ENCODE assay signal across 23 cellular contexts in genomic region chr11:65623852-65624616, GRCh38. TPM values are rescaled to one million over a fixed set of nuclear protein-coding genes. Genes with fewer than 3 reads are reported as not detected.
DNase-seq lines count a peak whose midpoint lies in the region; ATAC-seq and TF ChIP-seq lines count a peak whose summit lies in the region.
"Had no signal": no experiment of that assay in that cellular context is flagged by ENCODE, and none has a peak within 500 bp of the region (broad histone marks: within the 10 kb centered on the region; RNA-seq: fewer than 3 reads in every experiment).

No MANE protein-coding gene starts in this region.

- no peaks in the 10 kb centered on the region for H3K27me3 ChIP-seq in IMR-90 (ENCODE audit: control insufficient read depth, insufficient read depth, low read length)
- peaks cover 0 to 1% (median 0%) of the 10 kb centered on the region in 3 experiments for H3K27me3 ChIP-seq in neuronal stem cell (ENCODE audit: control insufficient read depth in 3 of 3, insufficient read depth in 3 of 3, low read depth in 1 of 3, low read length in 3 of 3)

- TF ChIP-seq CTCF in IMR-90 (conservative IDR thresholded peaks at IDR 0.05; ENCODE audit: low read depth, low read length), result no peak

- H2AK9ac ChIP-seq in IMR-90 (replicated peaks; ENCODE audit: low read depth, low read length, poor library complexity), result peak overlapping the region; percentile 62

- ATAC-seq in IMR-90 (ENCODE audit: low read depth) (no peak), GM21529 (IDR thresholded peaks at IDR 0.05; ENCODE audit: unreplicated experiment) (no peak)
- ATAC-seq: HCT116, SK-N-SH treated with all-trans-retinoic acid at 6 μM for 48 hours had no signal

- H3K27ac Mint-ChIP-seq in activated T-cell treated with anti-CD3 and anti-CD28 coated beads, Interleukin-2, amount 50 U/mL, for 24 hours, result peak overlapping the region; percentile 26

- no peak overlapping the region for H3K14ac ChIP-seq in IMR-90 (replicated peaks; ENCODE audit: low read depth, low read length)
- H3K14ac ChIP-seq in neuronal stem cell (ENCODE audit: low read length), result no peak overlapping the region

- H3K4me2 ChIP-seq in IMR-90 (ENCODE audit: low read depth, low read length), result no peak overlapping the region
- H3K4me2 ChIP-seq in neuronal stem cell (ENCODE audit: insufficient read depth, low read length, poor library complexity, severe bottlenecking), result no peak overlapping the region

- H4K91ac ChIP-seq in IMR-90 (ENCODE audit: insufficient read depth, low read depth, low read length) (no peak overlapping the region), neuronal stem cell (ENCODE audit: low read depth, low read length, poor library complexity) (no peak overlapping the region)

- H3K4ac ChIP-seq in IMR-90 (ENCODE audit: low read depth, low read length) (no peak overlapping the region), neuronal stem cell (ENCODE audit: low read length) (no peak overlapping the region)

- H2AK5ac ChIP-seq in IMR-90 (ENCODE audit: low read depth, low read length) (no peak overlapping the region), neuronal stem cell (ENCODE audit: low read depth, low read length) (no peak overlapping the region)

- no peak overlapping the region for H3K56ac ChIP-seq in IMR-90 (ENCODE audit: extremely low read depth, insufficient read depth, low read length)

- dilution Hi-C loops in IMR-90 (cut with HindIII; ENCODE audit: low sequenced_read_pairs, unreplicated experiment), result no loop called here

- intact Hi-C loops in IMR-90 (cut with micrococcal nuclease), result no loop called here

- H3K9me3 ChIP-seq in IMR-90 (ENCODE audit: control insufficient read depth, insufficient read depth, low read length) (no peaks in the 10 kb centered on the region), neuronal stem cell (replicated peaks in 1 of 2; ENCODE audit: control insufficient read depth in 2 of 2, insufficient read depth in 1 of 2, low read depth in 1 of 2, low read length in 2 of 2) (peaks cover 0 to 2% of the 10 kb centered on the region in 2 donors)

- H3K27ac ChIP-seq in IMR-90 (ENCODE audit: insufficient read depth, low read length), result no peak overlapping the region
- H3K27ac ChIP-seq in neuronal stem cell (replicated peaks; ENCODE audit: low read length), result no peak overlapping the region
- H3K27ac ChIP-seq: 22Rv1, C4-2B had no signal

- H2BK15ac ChIP-seq in IMR-90 (ENCODE audit: low read depth, low read length), result no peak overlapping the region
- H2BK15ac ChIP-seq in neuronal stem cell (ENCODE audit: low read length), result no peak overlapping the region

- no peak overlapping the region for H3K4me3 Mint-ChIP-seq in activated T-cell treated with anti-CD3 and anti-CD28 coated beads, Interleukin-2, amount 50 U/mL, for 24 hours

- peak overlapping the region; percentile 32 for H2AFZ ChIP-seq in IMR-90 (replicated peaks; ENCODE audit: low read length, poor library complexity)
- no peak overlapping the region for H2AFZ ChIP-seq in neuronal stem cell (ENCODE audit: low read length)

- H4K20me1 ChIP-seq in IMR-90 (ENCODE audit: insufficient read depth, low read length), result peaks cover 3% of the 10 kb centered on the region

- no peak overlapping the region for H2BK12ac ChIP-seq in neuronal stem cell (ENCODE audit: low read length)

- H3K23ac ChIP-seq in IMR-90 (ENCODE audit: low read depth, low read length) (no peak overlapping the region), neuronal stem cell (ENCODE audit: low read depth, low read length, poor library complexity) (no peak overlapping the region)

- H3K18ac ChIP-seq in IMR-90 (ENCODE audit: low read depth, low read length), result no peak overlapping the region
- no peak overlapping the region for H3K18ac ChIP-seq in neuronal stem cell (ENCODE audit: low read length)

- H3K9me1 ChIP-seq in IMR-90 (ENCODE audit: insufficient read depth, low read length), result no peaks in the 10 kb centered on the region

- H3K79me1 ChIP-seq in IMR-90 (ENCODE audit: low read depth in 1 of 2, low read length in 2 of 2), result peaks cover 16 to 20% of the 10 kb centered on the region in 2 experiments; a peak in 3 of 4 replicates
- H3K79me1 ChIP-seq in neuronal stem cell (ENCODE audit: low read depth, low read length), result peaks cover 8% of the 10 kb centered on the region

- 100% methylated on average over 4 of the region's 25 CpGs; no CpG with 5 or more reads in 1 of the 2 experiments for WGBS in IMR-90 (ENCODE audit: extremely low coverage in 2 of 2, insufficient read length in 1 of 2), 2 experiments
- no CpG with 5 or more reads among the region's 25 CpGs for WGBS in neuronal stem cell (ENCODE audit: extremely low coverage in 2 of 2, insufficient read length in 2 of 2, insufficient replicate concordance in 1 of 2), 2 donors

- H4K8ac ChIP-seq in IMR-90 (ENCODE audit: low read depth in 2 of 2, low read length in 2 of 2) (no peak overlapping the region), neuronal stem cell (ENCODE audit: low read depth, low read length) (no peak overlapping the region)

- H3K4me3 ChIP-seq in IMR-90 (ENCODE audit: insufficient read depth, low read depth, low read length), result no peak overlapping the region
- no peak overlapping the region for H3K4me3 ChIP-seq in neuronal stem cell (ENCODE audit: low read length in 2 of 2)

- peaks cover 94% of the 10 kb centered on the region for H3K36me3 Mint-ChIP-seq in activated T-cell treated with anti-CD3 and anti-CD28 coated beads, Interleukin-2, amount 50 U/mL, for 24 hours (ENCODE audit: low read depth)

- H3K4me1 Mint-ChIP-seq in activated T-cell treated with anti-CD3 and anti-CD28 coated beads, Interleukin-2, amount 50 U/mL, for 24 hours (ENCODE audit: low read depth), result peaks cover 17% of the 10 kb centered on the region

- H2BK120ac ChIP-seq in IMR-90 (ENCODE audit: low read depth, low read length) (no peak overlapping the region), neuronal stem cell (ENCODE audit: low read depth, low read length) (no peak overlapping the region)

- no peak overlapping the region for H4K5ac ChIP-seq in IMR-90 (ENCODE audit: low read depth, low read length)

- no peak for TF ChIP-seq POLR2A in IMR-90 (IDR thresholded peaks at IDR 0.05; ENCODE audit: low read depth, low read length)

- no TSS peak for BruUV-seq in IMR-90 (replicated peaks; lab: Mats Ljungman, UMichigan)

- H2BK5ac ChIP-seq in IMR-90 (ENCODE audit: low read depth, low read length, poor library complexity, severe bottlenecking) (no peak overlapping the region), neuronal stem cell (ENCODE audit: low read length) (peak overlapping the region; percentile 39)

- POLR2A ChIA-PET in IMR-90 (lab: Charles Lee; ENCODE audit: unreplicated experiment), result no interaction called here

- in situ Hi-C loops in IMR-90 (cut with MboI; ENCODE audit: low sequenced_read_pairs), result no loop called here

- CTCF ChIA-PET in IMR-90 (lab: Yijun Ruan, JAX), result no interaction called here

- no peaks in the 10 kb centered on the region for H3K27me3 Mint-ChIP-seq in activated T-cell treated with anti-CD3 and anti-CD28 coated beads, Interleukin-2, amount 50 U/mL, for 24 hours
- H3K27me3 Mint-ChIP-seq: CD8-positive, alpha-beta memory T cell; IgD-negative memory B cell had no signal

- no peak for DNase-seq in activated T-cell treated with anti-CD3 and anti-CD28 coated beads, Interleukin-2, amount 50 U/mL, for 24 hours
- DNase-seq in activated T-cell treated with anti-CD3 and anti-CD28 coated beads, Interleukin-2, amount 50 U/mL, for 1 hour, result no peak
- no peak for DNase-seq in IMR-90
- no peak for DNase-seq in neuronal stem cell (ENCODE audit: low spot score)
- no peak for DNase-seq in NOMO-1 treated with dmso at 0.1 percent for 144 hours (lab: John Stamatoyannopoulos, UW; ENCODE audit: unreplicated experiment)
- DNase-seq: ACHN; Calu3; CD8-positive, alpha-beta memory T cell; DMS153; Karpas-422; MV-4-11; NCI-H1105 treated with DMSO at 0.1 percent for 48 hours; NCI-H2029 treated with DMSO at 0.1 percent for 48 hours; NCI-H226; NCI-H510A treated with DMSO at 0.1 percent for 48 hours; NCI-H748 treated with DMSO at 0.1 percent for 48 hours had no signal

- peaks cover 88% of the 10 kb centered on the region for H3K36me3 ChIP-seq in IMR-90 (ENCODE audit: control insufficient read depth, insufficient read depth, low read length)
- peaks cover 50 to 93% of the 10 kb centered on the region in 2 donors for H3K36me3 ChIP-seq in neuronal stem cell (replicated peaks in 1 of 2; ENCODE audit: control insufficient read depth in 2 of 2, insufficient read depth in 2 of 2, low read length in 2 of 2)

- no peaks in the 10 kb centered on the region for H3K4me1 ChIP-seq in IMR-90 (ENCODE audit: control insufficient read depth, insufficient read depth, low read length)
- no peaks in the 10 kb centered on the region for H3K4me1 ChIP-seq in neuronal stem cell (ENCODE audit: control insufficient read depth in 2 of 2, insufficient read depth in 1 of 2, low read depth in 1 of 2, low read length in 2 of 2)

- no peak overlapping the region for H2BK20ac ChIP-seq in IMR-90 (ENCODE audit: low read depth, low read length)

- H3K9ac ChIP-seq in IMR-90 (ENCODE audit: low read depth, low read length) (no peak overlapping the region), neuronal stem cell (ENCODE audit: low read depth, low read length, poor library complexity) (no peak overlapping the region)

- no peak for TF ChIP-seq RAD21 in IMR-90 (IDR thresholded peaks at IDR 0.05; ENCODE audit: low read length)

- H3K9me3 Mint-ChIP-seq in activated T-cell treated with anti-CD3 and anti-CD28 coated beads, Interleukin-2, amount 50 U/mL, for 24 hours, result no peaks in the 10 kb centered on the region
- H3K9me3 Mint-ChIP-seq: CD8-positive, alpha-beta memory T cell; IgD-negative memory B cell had no signal

RNA-seq across cellular contexts. Expression of gene PCNX3, which starts 8.5 kb away (rescaled TPM):
- 5.6 and 5.8 TPM in 2 replicates for total RNA-seq in IMR-90 (2012; rRNA removed)
- 33.2 and 40.4 TPM in 2 replicates for polyA plus RNA-seq in IMR-90 (2012; rRNA removed)
- 20.0 and 31.2 TPM in 2 replicates for polyA plus RNA-seq in IMR-90 (2012; cell fraction: cytosol; rRNA removed)
- 56.4 and 185 TPM in 2 replicates for polyA plus RNA-seq in IMR-90 (2012; cell fraction: nucleus; rRNA removed; ENCODE audit: low replicate concordance)
- polyA plus RNA-seq in neuronal stem cell (2013, experiment 1 of 2), result 11.7 TPM
- 11.4 TPM for polyA plus RNA-seq in neuronal stem cell (2013, experiment 2 of 2)

RNA-seq across cellular contexts. Expression of gene MAP3K11, which starts 10.0 kb away (rescaled TPM):
- total RNA-seq in IMR-90 (2012; rRNA removed), result 16.7 and 17.7 TPM in 2 replicates
- polyA plus RNA-seq in IMR-90 (2012; rRNA removed), result 37.5 and 52.0 TPM in 2 replicates
- 29.9 and 39.6 TPM in 2 replicates for polyA plus RNA-seq in IMR-90 (2012; cell fraction: cytosol; rRNA removed)
- 57.5 and 129 TPM in 2 replicates for polyA plus RNA-seq in IMR-90 (2012; cell fraction: nucleus; rRNA removed; ENCODE audit: low replicate concordance)
- polyA plus RNA-seq in neuronal stem cell (2013, experiment 1 of 2), result 34.0 TPM
- polyA plus RNA-seq in neuronal stem cell (2013, experiment 2 of 2), result 32.6 TPM

RNA-seq across cellular contexts. Expression of gene SIPA1, which starts 13.9 kb away (rescaled TPM):
- total RNA-seq in IMR-90 (2012; rRNA removed), result 10.6 and 11.4 TPM in 2 replicates
- 39.7 and 44.3 TPM in 2 replicates for polyA plus RNA-seq in IMR-90 (2012; rRNA removed)
- 22.9 and 41.1 TPM in 2 replicates for polyA plus RNA-seq in IMR-90 (2012; cell fraction: cytosol; rRNA removed)
- 52.9 and 173 TPM in 2 replicates for polyA plus RNA-seq in IMR-90 (2012; cell fraction: nucleus; rRNA removed; ENCODE audit: low replicate concordance)
- polyA plus RNA-seq in neuronal stem cell (2013, experiment 1 of 2), result 13.1 TPM
- 15.5 TPM for polyA plus RNA-seq in neuronal stem cell (2013, experiment 2 of 2)

RNA-seq across cellular contexts. Expression of gene KCNK7, which starts 28.4 kb away (rescaled TPM):
- not detected in 2 replicates for total RNA-seq in IMR-90 (2012; rRNA removed)
- 0.09 and 0.34 TPM in 2 replicates for polyA plus RNA-seq in IMR-90 (2012; rRNA removed)
- polyA plus RNA-seq in IMR-90 (2012; cell fraction: cytosol; rRNA removed), result 0.08 and 0.13 TPM in 2 replicates
- 0.89 and 3.2 TPM in 2 replicates for polyA plus RNA-seq in IMR-90 (2012; cell fraction: nucleus; rRNA removed; ENCODE audit: low replicate concordance)
- polyA plus RNA-seq in neuronal stem cell (2013, experiment 1 of 2), result 0.06 TPM
- 0.08 TPM for polyA plus RNA-seq in neuronal stem cell (2013, experiment 2 of 2)
- total RNA-seq: Daoy had no signal
- polyA plus RNA-seq: CD8-positive, alpha-beta memory T cell; IgD-negative memory B cell had no signal

RNA-seq across cellular contexts. Expression of gene RELA, which starts 38.7 kb away (rescaled TPM):
- 8.6 and 8.9 TPM in 2 replicates for total RNA-seq in IMR-90 (2012; rRNA removed)
- polyA plus RNA-seq in IMR-90 (2012; rRNA removed), result 51.0 and 53.0 TPM in 2 replicates
- 43.5 and 58.1 TPM in 2 replicates for polyA plus RNA-seq in IMR-90 (2012; cell fraction: cytosol; rRNA removed)
- 107 and 159 TPM in 2 replicates for polyA plus RNA-seq in IMR-90 (2012; cell fraction: nucleus; rRNA removed; ENCODE audit: low replicate concordance)
- 26.0 TPM for polyA plus RNA-seq in neuronal stem cell (2013, experiment 1 of 2)
- polyA plus RNA-seq in neuronal stem cell (2013, experiment 2 of 2), result 24.2 TPM
